ENCODE assay signal across 18 cellular contexts in genomic region chr2:138956116-138956515, GRCh38.
"Had no signal": no experiment of that assay in that cellular context is flagged by ENCODE, and none has a peak within 500 bp of the region (broad histone marks: within the 10 kb centered on the region; RNA-seq: fewer than 3 reads in every experiment).

No MANE protein-coding gene starts in this region.

- H3K4me1 ChIP-seq: ascending aorta, esophagus squamous epithelium, psoas muscle, right lobe of liver, transverse colon, vagina had no signal

- H3K27me3 ChIP-seq: ascending aorta, esophagus squamous epithelium, right lobe of liver, transverse colon, vagina had no signal

- FAIRE-seq: colon had no signal

- H3K27ac ChIP-seq: ascending aorta, esophagus squamous epithelium, psoas muscle, right lobe of liver, transverse colon, vagina, WERI-Rb-1 had no signal

- H3K36me3 ChIP-seq: ascending aorta, esophagus squamous epithelium, right lobe of liver, transverse colon, vagina, WERI-Rb-1 had no signal

- ATAC-seq: activated CD4-positive, alpha-beta T cell treated with anti-CD3 and anti-CD28 coated beads for 36 hours; activated CD8-positive, alpha-beta memory T cell treated with anti-CD3 and anti-CD28 coated beads, Interleukin-2, amount 10 ng/mL, durations not matched to agents 7 days and 5 days; psoas muscle; right lobe of liver; stimulated activated naive CD8-positive, alpha-beta T cell treated with anti-CD3 and anti-CD28 coated beads, Interleukin-15, Interleukin-2, amounts not matched to agents 100 U/mL and 50 U/mL, for 24 hours had no signal

- H3K4me3 ChIP-seq: ascending aorta, esophagus squamous epithelium, psoas muscle, right lobe of liver, transverse colon, vagina had no signal

- H3K9me3 ChIP-seq: ascending aorta, esophagus squamous epithelium, psoas muscle, right lobe of liver, transverse colon, vagina had no signal

- DNase-seq: activated CD4-positive, alpha-beta memory T cell treated with anti-CD3 and anti-CD28 coated beads for 36 hours; activated CD4-positive, alpha-beta T cell treated with anti-CD3 and anti-CD28 coated beads for 36 hours; activated CD8-positive, alpha-beta memory T cell treated with anti-CD3 and anti-CD28 coated beads, Interleukin-2, amount 10 ng/mL, durations not matched to agents 7 days and 5 days; activated naive CD4-positive, alpha-beta T cell treated with anti-CD3 and anti-CD28 coated beads, Interleukin-2, amount 10 ng/mL, durations not matched to agents 7 days and 5 days; activated T-cell treated with anti-CD3 and anti-CD28 coated beads, Interleukin-2, amount 50 U/mL, for 24 hours; esophagus squamous epithelium; foreskin fibroblast; glutamatergic neuron; immature natural killer cell; mesendoderm; psoas muscle; right lobe of liver; stimulated activated naive CD8-positive, alpha-beta T cell treated with anti-CD3 and anti-CD28 coated beads, Interleukin-15, Interleukin-2, amounts not matched to agents 100 U/mL and 50 U/mL, for 24 hours; transverse colon; WERI-Rb-1 had no signal
